In genomic region chr1:18922319-18922726, GRCh38 we compare ENCODE assay signal across 8 cellular contexts. TPM values are rescaled to one million over a fixed set of nuclear protein-coding genes. Genes with fewer than 3 reads are reported as not detected.
DNase-seq lines count a peak whose midpoint lies in the region; ATAC-seq and TF ChIP-seq lines count a peak whose summit lies in the region.

No MANE protein-coding gene starts in this region.

- H3K27me3 ChIP-seq in endodermal cell (ENCODE audit: control insufficient read depth, insufficient read depth, low read length, poor library complexity, severe bottlenecking) = no peaks in the 10 kb centered on the region

- peak overlapping the region; percentile 71 for H3K27ac ChIP-seq in endodermal cell (ENCODE audit: low read depth, low read length)

- H3K4me3 ChIP-seq in endodermal cell (ENCODE audit: low read length) (no peak overlapping the region), mucosa of descending colon (no peak overlapping the region)

- TF ChIP-seq CTCF in AG09319 (IDR thresholded peaks at IDR 0.05; ENCODE audit: low read depth, low read length) (peak; percentile 22), endodermal cell (conservative IDR thresholded peaks at IDR 0.05) (no peak), mucosa of descending colon (IDR thresholded peaks at IDR 0.05) (no peak)

- ATAC-seq in mucosa of descending colon = peak; percentile 42
- ATAC-seq in HG02642 (IDR thresholded peaks at IDR 0.05; ENCODE audit: poor library complexity, unreplicated experiment) = no peak
- ATAC-seq in HG03442 (IDR thresholded peaks at IDR 0.05; ENCODE audit: unreplicated experiment) = no peak
- ATAC-seq in stimulated activated naive CD8-positive, alpha-beta T cell treated with anti-CD3 and anti-CD28 coated beads, Interleukin-15, amount 100 ng/mL, for 72 hours = no peak

- H3K27ac Mint-ChIP-seq in endodermal cell = no peak overlapping the region
- no peak overlapping the region for H3K27ac Mint-ChIP-seq in stimulated activated naive CD8-positive, alpha-beta T cell treated with anti-CD3 and anti-CD28 coated beads, Interleukin-15, amount 100 ng/mL, for 72 hours

- H3K36me3 Mint-ChIP-seq in endodermal cell (ENCODE audit: low read depth) = peaks cover 1% of the 10 kb centered on the region

- H3K4me1 ChIP-seq in endodermal cell (ENCODE audit: control insufficient read depth, insufficient read depth, low read length) = no peaks in the 10 kb centered on the region
- peaks cover 23% of the 10 kb centered on the region for H3K4me1 ChIP-seq in mucosa of descending colon (ENCODE audit: low read depth)

- H3K36me3 ChIP-seq in endodermal cell (ENCODE audit: control insufficient read depth, insufficient read depth, low read length) = peaks cover 4% of the 10 kb centered on the region
- H3K36me3 ChIP-seq in mucosa of descending colon (ENCODE audit: low read depth) = no peaks in the 10 kb centered on the region

- H3K9me3 Mint-ChIP-seq in endodermal cell = peaks cover 1% of the 10 kb centered on the region
- no peaks in the 10 kb centered on the region for H3K9me3 Mint-ChIP-seq in stimulated activated naive CD8-positive, alpha-beta T cell treated with anti-CD3 and anti-CD28 coated beads, Interleukin-15, amount 100 ng/mL, for 72 hours

- H3K9ac ChIP-seq in endodermal cell (ENCODE audit: extremely low read depth, low read length, poor library complexity, severe bottlenecking) = no peak overlapping the region

- H3K9me3 ChIP-seq in endodermal cell (ENCODE audit: control insufficient read depth, low read length) (no peaks in the 10 kb centered on the region), mucosa of descending colon (no peaks in the 10 kb centered on the region)

- intact Hi-C loops in mucosa of descending colon (cut with DNase I, micrococcal nuclease) = no loop called here

- H3K27me3 Mint-ChIP-seq in endodermal cell (ENCODE audit: insufficient read depth) = no peaks in the 10 kb centered on the region
- no peaks in the 10 kb centered on the region for H3K27me3 Mint-ChIP-seq in stimulated activated naive CD8-positive, alpha-beta T cell treated with anti-CD3 and anti-CD28 coated beads, Interleukin-15, amount 100 ng/mL, for 72 hours

- peaks cover 4% of the 10 kb centered on the region for H3K4me1 Mint-ChIP-seq in endodermal cell
- H3K4me1 Mint-ChIP-seq in stimulated activated naive CD8-positive, alpha-beta T cell treated with anti-CD3 and anti-CD28 coated beads, Interleukin-15, amount 100 ng/mL, for 72 hours = peaks cover 60% of the 10 kb centered on the region

- WGBS in endodermal cell (ENCODE audit: insufficient coverage in 1 of 2, insufficient read length in 1 of 2), 2 experiments = 72% methylated on average over 8 of the region's 8 CpGs; no CpG with 5 or more reads in 1 of the 2 experiments

- H3K4me3 Mint-ChIP-seq in endodermal cell = no peak overlapping the region
- no peak overlapping the region for H3K4me3 Mint-ChIP-seq in stimulated activated naive CD8-positive, alpha-beta T cell treated with anti-CD3 and anti-CD28 coated beads, Interleukin-15, amount 100 ng/mL, for 72 hours

- DNase-seq in AG09319 (ENCODE audit: extremely low read depth, low read depth) (peak; percentile 74), NCI-H2171 treated with DMSO at 0.1 percent for 48 hours (lab: John Stamatoyannopoulos, UW) (peak; percentile 75), endodermal cell (no peak), mucosa of descending colon (peak in 2 of 3 donors; percentile 55 to 61), NCI-H510A (lab: John Stamatoyannopoulos, UW) (no peak)
- DNase-seq in stimulated activated naive CD8-positive, alpha-beta T cell treated with anti-CD3 and anti-CD28 coated beads, Interleukin-15, amount 100 ng/mL, for 72 hours = no peak

RNA-seq across cellular contexts. Expression of gene ALDH4A1, which starts 20.0 kb away (rescaled TPM):
- total RNA-seq in endodermal cell = 10 to 100 TPM in 1 of 2 donors, 1 to 10 TPM in 1; 7.6 to 18.7 TPM
- polyA plus RNA-seq in endodermal cell (2013, experiment 1 of 2) = 13.0 TPM
- polyA plus RNA-seq in endodermal cell (2013, experiment 2 of 2) = 13.1 TPM
- 1 to 10 TPM; 2.7 to 7.7 (median 5.6) TPM for total RNA-seq in mucosa of descending colon

RNA-seq across cellular contexts. Expression of gene IFFO2, which starts 34.2 kb away (rescaled TPM):
- 1 to 10 TPM; 4.6 to 6.4 TPM for total RNA-seq in endodermal cell
- 7.7 TPM for polyA plus RNA-seq in endodermal cell (2013, experiment 1 of 2)
- 6.8 TPM for polyA plus RNA-seq in endodermal cell (2013, experiment 2 of 2)
- total RNA-seq in mucosa of descending colon = 10 to 100 TPM; 13.1 to 19.0 (median 15.5) TPM

Comparison
In these comparisons a context has a peak if more than half of its experiments do, and no peak if none do; other contexts are left out.
1. DNase-seq: peak in AG09319 (single experiment), NCI-H2171 treated with DMSO at 0.1 percent for 48 hours (single experiment) and mucosa of descending colon (2 of 3); none in endodermal cell (single experiment), NCI-H510A (single experiment) and stimulated activated naive CD8-positive, alpha-beta T cell treated with anti-CD3 and anti-CD28 coated beads, Interleukin-15, amount 100 ng/mL, for 72 hours (0 of 2).